In genomic region chr17:1043601-1044251, GRCh38 we compare ENCODE assay signal across 2 cellular contexts.
TF ChIP-seq lines count a peak whose summit lies in the region.

No MANE protein-coding gene starts in this region.

TF ChIP-seq in liver, 16 proteins besides CTCF, POLR2A, EP300 and RAD21 (continued from another document):
- TF ChIP-seq ZBTB33 (IDR thresholded peaks at IDR 0.05): no peak
- no peak for TF ChIP-seq ATF3 (IDR thresholded peaks at IDR 0.05)
- TF ChIP-seq REST (IDR thresholded peaks at IDR 0.05): no peak
- no peak for TF ChIP-seq JUND (IDR thresholded peaks at IDR 0.05)
- no peak for TF ChIP-seq HNF4A (conservative IDR thresholded peaks at IDR 0.05)
- no peak for TF ChIP-seq SP1 (IDR thresholded peaks at IDR 0.05)
- TF ChIP-seq RXRA (IDR thresholded peaks at IDR 0.05): no peak
- no peak for TF ChIP-seq FOXA1 (IDR thresholded peaks at IDR 0.05)
- no peak for TF ChIP-seq FOXA2 (IDR thresholded peaks at IDR 0.05)
- no peak for TF ChIP-seq HNF4G (IDR thresholded peaks at IDR 0.05)
- no peak for TF ChIP-seq EGR1 (IDR thresholded peaks at IDR 0.05; ENCODE audit: low read depth in 2 of 2)
- no peak for TF ChIP-seq GABPA (IDR thresholded peaks at IDR 0.05 in 1 of 2, conservative IDR thresholded peaks at IDR 0.05 in 1 of 2)
- TF ChIP-seq MAX (IDR thresholded peaks at IDR 0.05): no peak

TF ChIP-seq in HepG2, 621 proteins besides CTCF, POLR2A, EP300 and RAD21 (continued from another document):
- TF ChIP-seq ZNF770 (CRISPR knock-in tag; IDR thresholded peaks at IDR 0.05): no peak
- no peak for TF ChIP-seq TRAFD1 (CRISPR knock-in tag; IDR thresholded peaks at IDR 0.05; ENCODE audit: borderline replicate concordance)
- no peak for TF ChIP-seq ZNF746 (CRISPR knock-in tag; IDR thresholded peaks at IDR 0.05)
TF ChIP-seq in HepG2: peak in this region for 0.
